20 cellular contexts compared by ENCODE assay signal in genomic region chr1:119374208-119374877, GRCh38. TPM values are rescaled to one million over a fixed set of nuclear protein-coding genes. Genes with fewer than 3 reads are reported as not detected.
DNase-seq lines count a peak whose midpoint lies in the region; ATAC-seq and TF ChIP-seq lines count a peak whose summit lies in the region.
"Had no signal": no experiment of that assay in that cellular context is flagged by ENCODE, and none has a peak within 500 bp of the region (broad histone marks: within the 10 kb centered on the region; RNA-seq: fewer than 3 reads in every experiment).

No MANE protein-coding gene starts in this region.

- H3K4me1 ChIP-seq in Panc1 (ENCODE audit: control insufficient read depth, insufficient read depth, low read length) = no peaks in the 10 kb centered on the region; the same call in 1 of the 2 replicates
- H3K4me1 ChIP-seq in SJCRH30 = peaks cover 32% of the 10 kb centered on the region

- peaks cover 13% of the 10 kb centered on the region for H3K27me3 ChIP-seq in Panc1 (ENCODE audit: control insufficient read depth, insufficient read depth, low read length)
- H3K27me3 ChIP-seq in SJCRH30 = no peaks in the 10 kb centered on the region
- H3K27me3 ChIP-seq: body of pancreas had no signal

- no peak for TF ChIP-seq CTCF in Panc1 (IDR thresholded peaks at IDR 0.05)

- H3K36me3 ChIP-seq in Panc1 (ENCODE audit: control insufficient read depth, insufficient read depth, low read length) (no peaks in the 10 kb centered on the region), SJCRH30 (no peaks in the 10 kb centered on the region)
- H3K36me3 ChIP-seq: HAP-1 had no signal

- CTCF ChIA-PET in Panc1 (lab: Charles Lee) = no interaction called here

- in situ Hi-C loops in Panc1 (cut with HindIII; ENCODE audit: low pct_unique_long_range_greater_than_20kb, low sequenced_read_pairs) = no loop called here

- H3K27ac ChIP-seq in Panc1 (ENCODE audit: low read length) (no peak overlapping the region), SJCRH30 (no peak overlapping the region; the same call in 1 of the 2 replicates)
- H3K27ac ChIP-seq: body of pancreas, RWPE1 had no signal

- ATAC-seq in Panc1 = peak; percentile 82
- no peak for ATAC-seq in GM18519 (IDR thresholded peaks at IDR 0.05; ENCODE audit: low FRiP score, unreplicated experiment)
- ATAC-seq: body of pancreas, T-cell had no signal

- intact Hi-C loops in Panc1 (cut with micrococcal nuclease; ENCODE audit: unreplicated experiment) = no loop called here

- H3K4me3 ChIP-seq in Panc1 (ENCODE audit: low read depth in 2 of 2, low read length in 2 of 2) (no peak overlapping the region), SJCRH30 (no peak overlapping the region)
- H3K4me3 ChIP-seq: body of pancreas, HAP-1 had no signal

- no TSS peak for BruUV-seq in Panc1 (replicated peaks; lab: Mats Ljungman, UMichigan)

- H3K9me3 ChIP-seq in Panc1 (ENCODE audit: control insufficient read depth, insufficient read depth, low read depth, low read length) (no peaks in the 10 kb centered on the region), SJCRH30 (replicated peaks) (no peaks in the 10 kb centered on the region)
- H3K9me3 ChIP-seq: body of pancreas, HAP-1 had no signal

- POLR2A ChIA-PET in Panc1 (lab: Charles Lee) = no interaction called here

- peak; percentile 2 for DNase-seq in stimulated activated CD4-positive, alpha-beta T cell treated with anti-CD3 and anti-CD28 coated beads, Interleukin-15, amount 100 ng/mL, for 24 hours
- no peak for DNase-seq in stimulated activated CD4-positive, alpha-beta T cell treated with anti-CD3 and anti-CD28 coated beads, Interleukin-4, amount 100 ng/mL, for 1 hour
- no peak for DNase-seq in Panc1 (ENCODE audit: low read depth, low spot score)
- DNase-seq in glomerular visceral epithelial cell (ENCODE audit: extremely low spot score) = peak; percentile 21
- no peak for DNase-seq in HuH-7 (ENCODE audit: low spot score)
- no peak for DNase-seq in SJCRH30
- no peak for DNase-seq in NCI-H82 treated with DMSO at 0.1 percent for 48 hours (lab: John Stamatoyannopoulos, UW; ENCODE audit: unreplicated experiment)
- DNase-seq: activated effector memory CD4-positive, alpha-beta T cell treated with anti-CD3 and anti-CD28 coated beads, Interleukin-2, amount 50 U/mL, for 16 hours; body of pancreas; Calu3; glutamatergic neuron; NCI-H2029; NCI-H774; T-cell had no signal

RNA-seq across cellular contexts. Expression of gene HAO2, which starts 5.8 kb away (rescaled TPM):
- not detected for total RNA-seq in Panc1 (2021; ENCODE audit: unreplicated experiment)
- polyA plus RNA-seq in Panc1 (2012; ENCODE audit: insufficient read length) = not detected
- not detected in 2 replicates for total RNA-seq in SJCRH30 (2014; rRNA removed; shearing (Covaris generic))
- total RNA-seq: activated CD8-positive, alpha-beta memory T cell treated with anti-CD3 and anti-CD28 coated beads for 36 hours; body of pancreas; Calu3; epithelial cell of proximal tubule; T-cell had no signal
- polyA plus RNA-seq: neural cell had no signal

RNA-seq across cellular contexts. Expression of gene HSD3B2, which starts 40.6 kb away (rescaled TPM):
- total RNA-seq in Panc1 (2021; ENCODE audit: unreplicated experiment) = 1.2 TPM
- not detected for polyA plus RNA-seq in Panc1 (2012; ENCODE audit: insufficient read length)
- not detected in 2 replicates for total RNA-seq in SJCRH30 (2014; rRNA removed; shearing (Covaris generic))
- total RNA-seq: activated CD8-positive, alpha-beta memory T cell treated with anti-CD3 and anti-CD28 coated beads for 36 hours; body of pancreas; Calu3; epithelial cell of proximal tubule had no signal
- polyA plus RNA-seq: neural cell had no signal

Comparison
In these comparisons a context has a peak if more than half of its experiments do, and no peak if none do; other contexts are left out.
1. DNase-seq: peak in stimulated activated CD4-positive, alpha-beta T cell treated with anti-CD3 and anti-CD28 coated beads, Interleukin-15, amount 100 ng/mL, for 24 hours (single experiment) and glomerular visceral epithelial cell (single experiment); none in stimulated activated CD4-positive, alpha-beta T cell treated with anti-CD3 and anti-CD28 coated beads, Interleukin-4, amount 100 ng/mL, for 1 hour (single experiment), Panc1 (single experiment), HuH-7 (single experiment), SJCRH30 (0 of 2) and NCI-H82 treated with DMSO at 0.1 percent for 48 hours (single experiment).